ENCODE assay signal across 25 cellular contexts in the genomic region with DNA sequence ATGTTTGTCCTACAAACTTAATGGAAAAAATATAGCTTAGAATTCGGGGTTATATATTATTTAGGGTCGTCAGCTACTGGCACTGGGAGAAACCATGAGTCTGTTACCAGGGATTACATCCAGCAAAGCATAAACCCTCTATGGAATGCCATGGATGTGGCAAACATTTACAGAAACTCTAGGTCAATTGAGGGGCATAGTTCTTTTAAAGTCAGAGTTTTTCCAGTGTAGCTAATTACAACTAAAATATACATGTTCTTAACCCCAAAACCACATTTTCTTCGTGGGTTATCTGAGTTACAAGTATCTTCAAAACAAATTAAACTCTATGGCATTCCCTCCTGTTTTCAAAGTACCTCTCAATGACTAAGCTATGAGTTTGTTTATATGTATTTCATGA.
"Had no signal": no experiment of that assay in that cellular context is flagged by ENCODE, and none has a peak within 500 bp of the region (broad histone marks: within the 10 kb centered on the region; RNA-seq: fewer than 3 reads in every experiment).

No MANE protein-coding gene starts in this region.

- H3K36me3 ChIP-seq: ascending aorta, esophagus muscularis mucosa, heart right ventricle, left ventricle myocardium inferior, neural progenitor cell, spleen, thoracic aorta, vagina had no signal

- H3K9ac ChIP-seq: neural progenitor cell had no signal

- H3K27me3 ChIP-seq: ascending aorta, esophagus muscularis mucosa, heart right ventricle, neural progenitor cell, spleen, vagina had no signal

- H3K27ac ChIP-seq: ascending aorta, coronary artery, esophagus muscularis mucosa, heart right ventricle, left ventricle myocardium inferior, neural progenitor cell, spleen, thoracic aorta, vagina had no signal

- H3K4me3 Mint-ChIP-seq: activated CD4-positive, alpha-beta T cell treated with anti-CD3 and anti-CD28 coated beads, Interleukin-2, amount 10 ng/mL, durations not matched to agents 24 days and 14 days; activated CD8-positive, alpha-beta memory T cell treated with anti-CD3 and anti-CD28 coated beads, Interleukin-2, amount 10 ng/mL, durations not matched to agents 7 days and 5 days; activated CD8-positive, alpha-beta T cell treated with anti-CD3 and anti-CD28 coated beads for 36 hours; mesothelial cell of epicardium; naive thymus-derived CD8-positive, alpha-beta T cell; neural progenitor cell; T-helper 17 cell; type B pancreatic cell had no signal

- H3K27me3 Mint-ChIP-seq: activated CD4-positive, alpha-beta T cell treated with anti-CD3 and anti-CD28 coated beads, Interleukin-2, amount 10 ng/mL, durations not matched to agents 24 days and 14 days; activated CD8-positive, alpha-beta memory T cell treated with anti-CD3 and anti-CD28 coated beads, Interleukin-2, amount 10 ng/mL, durations not matched to agents 7 days and 5 days; activated CD8-positive, alpha-beta T cell treated with anti-CD3 and anti-CD28 coated beads for 36 hours; naive thymus-derived CD8-positive, alpha-beta T cell; T-helper 17 cell; type B pancreatic cell had no signal

- ATAC-seq: activated CD4-positive, CD25-positive, alpha-beta regulatory T cell treated with anti-CD3 and anti-CD28 coated beads, Interleukin-2, amount 50 U/mL, for 24 hours; activated CD8-positive, alpha-beta memory T cell treated with anti-CD3 and anti-CD28 coated beads, Interleukin-2, amount 10 ng/mL, durations not matched to agents 7 days and 5 days; activated CD8-positive, alpha-beta T cell treated with anti-CD3 and anti-CD28 coated beads for 36 hours; activated naive CD4-positive, alpha-beta T cell treated with anti-CD3 and anti-CD28 coated beads, Interleukin-2, amount 50 U/mL, for 72 hours; heart right ventricle; naive thymus-derived CD8-positive, alpha-beta T cell; T-helper 17 cell had no signal

- H3K4me2 ChIP-seq: neural progenitor cell had no signal

- H3K9me3 Mint-ChIP-seq: activated CD4-positive, alpha-beta T cell treated with anti-CD3 and anti-CD28 coated beads, Interleukin-2, amount 10 ng/mL, durations not matched to agents 24 days and 14 days; activated CD8-positive, alpha-beta T cell treated with anti-CD3 and anti-CD28 coated beads for 36 hours; mesothelial cell of epicardium; neural progenitor cell; type B pancreatic cell had no signal

- H3K9me3 ChIP-seq: ascending aorta, esophagus muscularis mucosa, heart right ventricle, left ventricle myocardium inferior, spleen, thoracic aorta, vagina had no signal

- H3K27ac Mint-ChIP-seq: activated CD4-positive, alpha-beta T cell treated with anti-CD3 and anti-CD28 coated beads, Interleukin-2, amount 10 ng/mL, durations not matched to agents 24 days and 14 days; activated CD8-positive, alpha-beta memory T cell treated with anti-CD3 and anti-CD28 coated beads, Interleukin-2, amount 10 ng/mL, durations not matched to agents 7 days and 5 days; activated CD8-positive, alpha-beta T cell treated with anti-CD3 and anti-CD28 coated beads for 36 hours; activated naive CD4-positive, alpha-beta T cell treated with anti-CD3 and anti-CD28 coated beads, Interleukin-2, amount 50 U/mL, for 72 hours; mesothelial cell of epicardium; naive thymus-derived CD8-positive, alpha-beta T cell; neural progenitor cell; T-helper 17 cell; type B pancreatic cell had no signal

- H3K4me3 ChIP-seq: ascending aorta, coronary artery, esophagus muscularis mucosa, heart right ventricle, left ventricle myocardium inferior, neural progenitor cell, spleen, thoracic aorta, vagina had no signal

- H2AFZ ChIP-seq: neural progenitor cell had no signal

- H3K36me3 Mint-ChIP-seq: activated CD8-positive, alpha-beta memory T cell treated with anti-CD3 and anti-CD28 coated beads, Interleukin-2, amount 10 ng/mL, durations not matched to agents 7 days and 5 days; activated naive CD4-positive, alpha-beta T cell treated with anti-CD3 and anti-CD28 coated beads, Interleukin-2, amount 50 U/mL, for 72 hours; mesothelial cell of epicardium; naive thymus-derived CD8-positive, alpha-beta T cell; neural progenitor cell; type B pancreatic cell had no signal

- DNase-seq: activated CD4-positive, alpha-beta T cell treated with anti-CD3 and anti-CD28 coated beads, Interleukin-2, amount 10 ng/mL, durations not matched to agents 24 days and 14 days; activated CD8-positive, alpha-beta memory T cell treated with anti-CD3 and anti-CD28 coated beads, Interleukin-2, amount 10 ng/mL, durations not matched to agents 7 days and 5 days; activated CD8-positive, alpha-beta T cell treated with anti-CD3 and anti-CD28 coated beads for 36 hours; activated gamma-delta T cell treated with Interleukin-2 at 50 U/mL for 16 hours; activated T-cell treated with anti-CD3 and anti-CD28 coated beads for 4 hours; heart right ventricle; kidney; left ventricle myocardium inferior; naive thymus-derived CD8-positive, alpha-beta T cell; retina; spleen; stimulated activated CD4-positive, alpha-beta T cell treated with anti-CD3 and anti-CD28 coated beads, Interleukin-4, amount 100 ng/mL, for 24 hours; stimulated activated naive CD4-positive, alpha-beta T cell treated with Interleukin-2 at 50 U/mL for 16 hours; T-helper 17 cell had no signal

- H3K4me1 Mint-ChIP-seq: activated CD4-positive, alpha-beta T cell treated with anti-CD3 and anti-CD28 coated beads, Interleukin-2, amount 10 ng/mL, durations not matched to agents 24 days and 14 days; activated CD8-positive, alpha-beta memory T cell treated with anti-CD3 and anti-CD28 coated beads, Interleukin-2, amount 10 ng/mL, durations not matched to agents 7 days and 5 days; mesothelial cell of epicardium; naive thymus-derived CD8-positive, alpha-beta T cell; neural progenitor cell; T-helper 17 cell had no signal

- FAIRE-seq: bronchial epithelial cell had no signal

- H3K4me1 ChIP-seq: ascending aorta, esophagus muscularis mucosa, heart right ventricle, left ventricle myocardium inferior, neural progenitor cell, spleen, vagina had no signal
